8 cellular contexts compared by ENCODE assay signal in the genomic region with DNA sequence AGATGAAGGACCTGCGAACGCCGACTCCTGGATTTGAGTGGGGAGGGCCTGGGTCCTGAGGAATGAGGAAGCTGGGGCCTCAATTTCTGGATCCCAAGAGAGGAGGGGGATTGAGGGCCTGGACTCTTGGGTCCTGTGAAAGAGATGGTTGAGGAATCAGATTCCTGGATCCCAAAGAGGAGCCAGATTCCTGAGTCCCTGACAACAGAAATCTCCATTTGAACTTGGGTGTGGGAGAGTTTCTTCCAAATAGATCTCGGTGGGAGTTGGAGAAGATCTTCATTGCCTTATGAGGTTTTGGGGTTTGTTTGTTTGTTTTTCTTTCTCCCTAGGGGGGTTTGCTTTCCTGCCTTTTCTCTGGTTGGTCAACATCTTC. TPM values are rescaled to one million over a fixed set of nuclear protein-coding genes. Genes with fewer than 3 reads are reported as not detected.
DNase-seq lines count a peak whose midpoint lies in the region; ATAC-seq, FAIRE-seq and TF ChIP-seq lines count a peak whose summit lies in the region.

No MANE protein-coding gene starts in this region.

- H3K4me3 ChIP-seq in heart left ventricle (peak overlapping the region; percentile 65 to 100 (median 90)), bronchial epithelial cell (ENCODE audit: low read depth, low read length) (peak overlapping the region; percentile 85), mononuclear cell (ENCODE audit: low read length) (peak overlapping the region; percentile 86), vagina (peak overlapping the region; percentile 90 to 93)

- no peak for FAIRE-seq in bronchial epithelial cell (lab: Jason Lieb, UNC)

- H3K27me3 ChIP-seq in heart left ventricle (no peaks in the 10 kb centered on the region), bronchial epithelial cell (ENCODE audit: control insufficient read depth, insufficient read depth, low read length) (no peaks in the 10 kb centered on the region), mononuclear cell (ENCODE audit: insufficient read depth, low read length) (no peaks in the 10 kb centered on the region), vagina (no peaks in the 10 kb centered on the region)

- peaks cover 0 to 16% (median 5%) of the 10 kb centered on the region in 9 donors for H3K36me3 ChIP-seq in heart left ventricle
- H3K36me3 ChIP-seq in bronchial epithelial cell (ENCODE audit: control insufficient read depth, insufficient read depth, low read length): peaks cover 4% of the 10 kb centered on the region
- H3K36me3 ChIP-seq in vagina: no peaks in the 10 kb centered on the region

- TF ChIP-seq POLR2A in heart left ventricle (IDR thresholded peaks at IDR 0.05) (no peak), vagina (IDR thresholded peaks at IDR 0.05) (no peak)

- H3K27ac ChIP-seq in heart left ventricle (peak overlapping the region in 11 of 12 donors; percentile 63 to 100 (median 100)), vagina (peak overlapping the region; percentile 100)

- H3K9me3 ChIP-seq in heart left ventricle (no peaks in the 10 kb centered on the region), mononuclear cell (ENCODE audit: low read depth, low read length) (no peaks in the 10 kb centered on the region), vagina (no peaks in the 10 kb centered on the region)

- H3K4me1 ChIP-seq in heart left ventricle (peaks cover 10 to 67% (median 35%) of the 10 kb centered on the region in 12 donors), mononuclear cell (ENCODE audit: insufficient read depth, low read length) (peaks cover 62% of the 10 kb centered on the region), vagina (peaks cover 48% of the 10 kb centered on the region)

- DNase-seq in heart left ventricle (no peak), left cardiac atrium (no peak), bronchial epithelial cell (ENCODE audit: low read depth) (no peak), vagina (ENCODE audit: extremely low spot score in 2 of 2) (no peak), iPS-NIHi7 (ENCODE audit: extremely low spot score) (no peak)

- 2 to 14% (median 9%) methylated on average over 4 of the region's 4 CpGs for WGBS in heart left ventricle, 4 donors

- intact Hi-C loops in heart left ventricle (cut with DNase I): loop anchor here in 4 of 10 donors (5.0 to 10.0 kb wide), 4 partner anchors 99 to 309 kb away; a partner anchor contains a TSS
- intact Hi-C loops in left cardiac atrium (cut with DNase I): loop anchor here in 1 of 2 donors (10.0 kb wide), 1 partner anchor 189 kb away; a partner anchor contains a TSS
- intact Hi-C loops in vagina (cut with DNase I): no loop called here

- ATAC-seq in heart left ventricle (no peak), left cardiac atrium (no peak), HG02759 (IDR thresholded peaks at IDR 0.05; ENCODE audit: unreplicated experiment) (no peak), HG03432 (IDR thresholded peaks at IDR 0.05; ENCODE audit: unreplicated experiment) (no peak)

- TF ChIP-seq CTCF in heart left ventricle (IDR thresholded peaks at IDR 0.05): no peak
- TF ChIP-seq CTCF in bronchial epithelial cell (IDR thresholded peaks at IDR 0.05; ENCODE audit: insufficient read depth, low read length, severe bottlenecking): no peak
- TF ChIP-seq CTCF in vagina (IDR thresholded peaks at IDR 0.05): no peak

RNA-seq across cellular contexts. Expression of a gene that starts 0.6 kb away (rescaled TPM):
- total RNA-seq in heart left ventricle (10 to 100 TPM; 25.2 to 69.0 (median 40.9) TPM), left cardiac atrium (10 to 100 TPM; 41.7 to 46.6 TPM), bronchial epithelial cell (7.9 and 21.5 TPM in 2 replicates), mononuclear cell (8.0 TPM), vagina (28.2 TPM)
- polyA plus RNA-seq in heart left ventricle: 10 to 100 TPM; 52.6 to 95.1 TPM

RNA-seq across cellular contexts. Expression of a gene that starts 0.9 kb away (rescaled TPM):
- total RNA-seq in heart left ventricle (10 to 100 TPM; 14.3 to 32.8 (median 20.9) TPM), left cardiac atrium (10 to 100 TPM; 17.7 to 21.6 TPM), bronchial epithelial cell (14.7 and 17.5 TPM in 2 replicates), mononuclear cell (18.4 TPM), vagina (6.6 TPM)
- polyA plus RNA-seq in heart left ventricle: 10 to 100 TPM in 1 of 2 donors, 1 to 10 TPM in 1; 7.2 to 27.1 TPM

RNA-seq across cellular contexts. Expression of a gene that starts 2.3 kb away (rescaled TPM):
- 10 to 100 TPM in 3 of 9 donors, 1 to 10 TPM in 6; 3.7 to 12.2 (median 7.6) TPM for total RNA-seq in heart left ventricle
- polyA plus RNA-seq in heart left ventricle: 10 to 100 TPM; 20.1 to 23.0 TPM
- 1 to 10 TPM; 7.5 to 8.1 TPM for total RNA-seq in left cardiac atrium
- 5.3 and 7.0 TPM in 2 replicates for total RNA-seq in bronchial epithelial cell
- total RNA-seq in mononuclear cell: 1.9 TPM
- total RNA-seq in vagina: 11.3 TPM

RNA-seq across cellular contexts. Expression of a gene that starts 3.8 kb away (rescaled TPM):
- total RNA-seq in heart left ventricle (10 to 100 TPM in 1 of 9 donors, 1 to 10 TPM in 7, under 1 TPM in 1; 0.74 to 25.2 (median 3.6) TPM), left cardiac atrium (1 to 10 TPM; 6.5 to 7.0 TPM), bronchial epithelial cell (0.13 and 0.26 TPM in 2 replicates), mononuclear cell (8.7 TPM), vagina (7.4 TPM)
- 10 to 100 TPM in 1 of 2 donors, 1 to 10 TPM in 1; 3.4 to 10.8 TPM for polyA plus RNA-seq in heart left ventricle

RNA-seq across cellular contexts. Expression of a gene that starts 10.8 kb away (rescaled TPM):
- total RNA-seq in heart left ventricle (1,000 to 10,000 TPM in 1 of 9 donors, 100 to 1,000 TPM in 8; 226 to 1,012 (median 652) TPM), left cardiac atrium (100 to 1,000 TPM; 210 to 251 TPM), bronchial epithelial cell (0.13 and 1.3 TPM in 2 replicates), mononuclear cell (not detected), vagina (238 TPM)
- 100 to 1,000 TPM; 156 to 457 TPM for polyA plus RNA-seq in heart left ventricle
